1 cellular context compared by ENCODE assay signal in the genomic region with DNA sequence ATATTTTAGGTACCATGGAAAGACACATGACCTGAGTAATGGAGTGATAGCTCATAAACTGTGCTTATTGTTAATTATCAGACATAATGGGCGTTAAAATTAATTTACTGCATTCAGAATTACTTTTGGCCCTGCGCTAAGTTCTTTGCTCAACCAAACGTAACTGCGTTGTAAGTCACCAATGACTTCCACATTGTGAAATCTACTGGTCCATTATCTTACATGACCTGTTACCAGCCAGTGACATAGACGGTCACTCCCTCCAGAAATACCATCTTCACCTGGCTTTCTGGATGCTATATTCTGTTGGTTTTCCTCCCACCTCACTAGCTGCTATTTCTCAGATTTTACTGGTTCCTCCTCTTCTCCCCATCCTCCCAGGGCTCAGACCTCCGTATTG.
TF ChIP-seq lines count a peak whose summit lies in the region.

No MANE protein-coding gene starts in this region.

TF ChIP-seq in GM23338, 12 proteins besides CTCF, POLR2A, EP300 and RAD21 (continued from another document):
- no peak for TF ChIP-seq EZH2phosphoT487 (IDR thresholded peaks at IDR 0.05; ENCODE audit: unreplicated experiment)
- TF ChIP-seq CREB1 (CRISPR knock-in tag; IDR thresholded peaks at IDR 0.05; ENCODE audit: low read depth), result no peak
TF ChIP-seq in GM23338: peak in this region for 0.
